Comparison of ENCODE assay signal across 19 cellular contexts in the genomic region with DNA sequence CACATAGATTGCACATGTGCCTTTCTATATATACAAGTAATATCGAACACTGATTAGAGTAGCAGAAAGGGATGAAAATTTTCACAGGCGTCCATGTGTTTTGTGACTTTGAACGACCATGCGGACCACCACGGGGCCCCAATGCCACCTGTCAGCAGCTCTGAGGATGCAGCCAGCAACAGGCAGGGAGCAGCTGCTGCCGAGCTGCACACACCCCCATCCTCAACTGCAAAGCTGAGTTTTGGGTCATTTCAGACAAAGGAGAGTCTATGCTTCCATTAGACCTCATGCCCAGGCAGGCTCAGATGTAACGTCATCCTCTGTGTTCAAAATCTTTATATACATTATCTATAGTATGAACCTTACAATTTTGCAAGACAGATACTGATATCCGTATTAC.
"Had no signal": no experiment of that assay in that cellular context is flagged by ENCODE, and none has a peak within 500 bp of the region (broad histone marks: within the 10 kb centered on the region; RNA-seq: fewer than 3 reads in every experiment).

No MANE protein-coding gene starts in this region.

- DNase-seq: KBM-7, MV-4-11, NCI-H1048, NCI-H1105, NCI-H1417, NCI-H1436 treated with DMSO at 0.1 percent for 48 hours, NCI-H1694, NCI-H187 treated with DMSO at 0.1 percent for 48 hours, NCI-H2029 treated with DMSO at 0.1 percent for 48 hours, NCI-H345, NCI-H446 treated with DMSO at 0.1 percent for 48 hours, NCI-H510A treated with DMSO at 0.1 percent for 48 hours, NCI-H69, NCI-H774, Right ventricle myocardium superior, RPMI8226, SIG-M5, T-helper 1 cell had no signal

- ATAC-seq: SK-N-SH treated with all-trans-retinoic acid at 6 μM for 48 hours had no signal
